14 cellular contexts compared by ENCODE assay signal in genomic region chr15:37134244-37134643, GRCh38. TPM values are rescaled to one million over a fixed set of nuclear protein-coding genes. Genes with fewer than 3 reads are reported as not detected.
"Had no signal": no experiment of that assay in that cellular context is flagged by ENCODE, and none has a peak within 500 bp of the region (broad histone marks: within the 10 kb centered on the region; RNA-seq: fewer than 3 reads in every experiment).

No MANE protein-coding gene starts in this region.

- H3K36me3 ChIP-seq: gastrocnemius medialis, neural progenitor cell, stomach, thoracic aorta, vagina had no signal

- H3K9ac ChIP-seq: neural progenitor cell, parathyroid adenoma had no signal

- H3K27me3 ChIP-seq: neural progenitor cell, vagina had no signal

- DNase-seq: activated B cell treated with CpG ODN at 0.5 μM for 24 hours; activated CD4-positive, alpha-beta T cell treated with anti-CD3 and anti-CD28 coated beads, Interleukin-2, amount 10 ng/mL, durations not matched to agents 24 days and 14 days; activated naive CD4-positive, alpha-beta T cell treated with anti-CD3 and anti-CD28 coated beads, Interleukin-2, amount 10 ng/mL, durations not matched to agents 7 days and 5 days; caudate nucleus; effector CD4-positive, alpha-beta T cell; gastrocnemius medialis; stomach had no signal

- H3K4me1 Mint-ChIP-seq: activated B cell treated with CpG ODN at 0.5 μM for 24 hours; activated CD4-positive, alpha-beta T cell treated with anti-CD3 and anti-CD28 coated beads, Interleukin-2, amount 10 ng/mL, durations not matched to agents 24 days and 14 days; activated naive CD4-positive, alpha-beta T cell treated with anti-CD3 and anti-CD28 coated beads, Interleukin-2, amount 10 ng/mL, durations not matched to agents 7 days and 5 days; activated T-helper 17 cell treated with anti-CD3 and anti-CD28 coated beads, Interleukin-2, amount 50 U/mL, for 72 hours; neural progenitor cell had no signal

- H3K27ac ChIP-seq: coronary artery, gastrocnemius medialis, neural progenitor cell, parathyroid adenoma, skin epidermis, stomach, thoracic aorta, vagina had no signal

- H3K4me3 Mint-ChIP-seq: activated B cell treated with CpG ODN at 0.5 μM for 24 hours; activated CD4-positive, alpha-beta T cell treated with anti-CD3 and anti-CD28 coated beads, Interleukin-2, amount 10 ng/mL, durations not matched to agents 24 days and 14 days; activated naive CD4-positive, alpha-beta T cell treated with anti-CD3 and anti-CD28 coated beads, Interleukin-2, amount 10 ng/mL, durations not matched to agents 7 days and 5 days; activated T-helper 17 cell treated with anti-CD3 and anti-CD28 coated beads, Interleukin-2, amount 50 U/mL, for 72 hours; neural progenitor cell had no signal

- ATAC-seq: activated T-helper 17 cell treated with anti-CD3 and anti-CD28 coated beads, Interleukin-2, amount 50 U/mL, for 72 hours; gastrocnemius medialis had no signal

- H3K4me2 ChIP-seq: neural progenitor cell had no signal

- H3K9me3 ChIP-seq: gastrocnemius medialis, stomach, thoracic aorta, vagina had no signal

- H3K79me2 ChIP-seq: parathyroid adenoma had no signal

- H3K4me3 ChIP-seq: coronary artery, gastrocnemius medialis, neural progenitor cell, skin epidermis, stomach, thoracic aorta, vagina had no signal

- H3K9me3 Mint-ChIP-seq: activated B cell treated with CpG ODN at 0.5 μM for 24 hours; activated CD4-positive, alpha-beta T cell treated with anti-CD3 and anti-CD28 coated beads, Interleukin-2, amount 10 ng/mL, durations not matched to agents 24 days and 14 days; activated naive CD4-positive, alpha-beta T cell treated with anti-CD3 and anti-CD28 coated beads, Interleukin-2, amount 10 ng/mL, durations not matched to agents 7 days and 5 days; activated T-helper 17 cell treated with anti-CD3 and anti-CD28 coated beads, Interleukin-2, amount 50 U/mL, for 72 hours; neural progenitor cell had no signal

- H3K27ac Mint-ChIP-seq: activated B cell treated with CpG ODN at 0.5 μM for 24 hours; activated CD4-positive, alpha-beta T cell treated with anti-CD3 and anti-CD28 coated beads, Interleukin-2, amount 10 ng/mL, durations not matched to agents 24 days and 14 days; activated naive CD4-positive, alpha-beta T cell treated with anti-CD3 and anti-CD28 coated beads, Interleukin-2, amount 10 ng/mL, durations not matched to agents 7 days and 5 days; activated T-helper 17 cell treated with anti-CD3 and anti-CD28 coated beads, Interleukin-2, amount 50 U/mL, for 72 hours; neural progenitor cell had no signal

- H3K4me1 ChIP-seq: gastrocnemius medialis, parathyroid adenoma, vagina had no signal

- H3K36me3 Mint-ChIP-seq: activated naive CD4-positive, alpha-beta T cell treated with anti-CD3 and anti-CD28 coated beads, Interleukin-2, amount 10 ng/mL, durations not matched to agents 7 days and 5 days; neural progenitor cell had no signal

- H2AFZ ChIP-seq: neural progenitor cell, parathyroid adenoma had no signal

RNA-seq across cellular contexts. Expression of gene MEIS2, which starts 33.9 kb away (rescaled TPM):
- total RNA-seq: activated CD4-positive, alpha-beta T cell treated with anti-CD3 and anti-CD28 coated beads, Interleukin-2, amount 10 ng/mL, durations not matched to agents 24 days and 14 days; activated T-helper 17 cell treated with anti-CD3 and anti-CD28 coated beads, Interleukin-2, amount 50 U/mL, for 72 hours had no signal
